8 cellular contexts compared by ENCODE assay signal in the genomic region with DNA sequence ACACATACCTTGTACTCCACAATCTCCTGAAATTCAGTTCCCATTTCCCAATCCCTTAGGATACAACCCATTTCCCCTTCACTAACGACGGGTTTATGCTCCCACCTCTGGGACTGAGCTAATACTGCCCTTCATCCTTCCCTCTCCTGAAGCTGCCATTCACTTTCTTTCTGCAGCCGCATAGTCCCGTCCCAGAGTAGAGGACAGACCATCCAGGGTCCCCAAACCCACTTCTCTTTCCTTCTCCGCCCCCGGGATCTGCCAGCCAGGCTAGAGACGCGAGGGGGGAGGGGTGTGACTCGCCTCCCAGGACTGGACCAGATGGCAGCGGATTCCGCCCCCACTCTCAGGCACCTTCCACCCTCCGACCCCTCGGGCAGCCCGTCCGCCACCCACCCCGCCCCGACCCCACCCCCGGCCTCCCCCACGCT. TPM values are rescaled to one million over a fixed set of nuclear protein-coding genes. Genes with fewer than 3 reads are reported as not detected.
DNase-seq lines count a peak whose midpoint lies in the region; ATAC-seq, FAIRE-seq and TF ChIP-seq lines count a peak whose summit lies in the region.

No MANE protein-coding gene starts in this region.

- no TSS peak for BruUV-seq in endothelial cell of umbilical vein (replicated peaks; lab: Mats Ljungman, UMichigan)

- no peak overlapping the region for H3K27ac ChIP-seq in CD4-positive, alpha-beta T cell (ENCODE audit: low read depth, low read length)
- H3K27ac ChIP-seq in MM.1S (ENCODE audit: low read length) (no peak overlapping the region), endothelial cell of umbilical vein (ENCODE audit: insufficient read depth, low read depth, low read length) (peak overlapping the region; percentile 32), mucosa of rectum (ENCODE audit: low read depth in 2 of 2, low read length in 2 of 2) (no peak overlapping the region)

- H4K20me1 ChIP-seq in MM.1S (ENCODE audit: insufficient read depth, low read length) (no peaks in the 10 kb centered on the region), endothelial cell of umbilical vein (replicated peaks; ENCODE audit: control insufficient read depth, extremely low read depth, insufficient read depth, low read length) (no peaks in the 10 kb centered on the region)

- H3K36me3 ChIP-seq in MM.1S (replicated peaks; ENCODE audit: insufficient read depth, low read length): no peaks in the 10 kb centered on the region; the same call in 1 of the 2 replicates
- no peaks in the 10 kb centered on the region for H3K36me3 ChIP-seq in endothelial cell of umbilical vein (ENCODE audit: control insufficient read depth in 2 of 2, extremely low read depth in 1 of 2, insufficient read depth in 2 of 2, low read length in 2 of 2)
- no peaks in the 10 kb centered on the region for H3K36me3 ChIP-seq in mucosa of rectum (ENCODE audit: control insufficient read depth in 2 of 2, insufficient read depth in 2 of 2, low read length in 2 of 2)

- ATAC-seq in CD4-positive, alpha-beta T cell (ENCODE audit: poor library complexity): peak; percentile 10
- ATAC-seq in GM21529 (IDR thresholded peaks at IDR 0.05; ENCODE audit: unreplicated experiment): peak; percentile 23
- peak; percentile 40 for ATAC-seq in stimulated activated naive CD8-positive, alpha-beta T cell treated with anti-CD3 and anti-CD28 coated beads, Interleukin-15, Interleukin-2, amounts not matched to agents 100 U/mL and 50 U/mL, for 24 hours

- no peaks in the 10 kb centered on the region for H3K9me1 ChIP-seq in endothelial cell of umbilical vein (replicated peaks; ENCODE audit: control insufficient read depth, extremely low read depth, insufficient read depth, low read length)

- no peaks in the 10 kb centered on the region for H3K27me3 Mint-ChIP-seq in CD4-positive, alpha-beta T cell
- no peaks in the 10 kb centered on the region for H3K27me3 Mint-ChIP-seq in activated CD4-positive, alpha-beta memory T cell treated with anti-CD3 and anti-CD28 coated beads for 36 hours

- H3K4me3 Mint-ChIP-seq in CD4-positive, alpha-beta T cell: peak overlapping the region; percentile 89
- peak overlapping the region; percentile 90 for H3K4me3 Mint-ChIP-seq in activated CD4-positive, alpha-beta memory T cell treated with anti-CD3 and anti-CD28 coated beads for 36 hours

- no peaks in the 10 kb centered on the region for H3K9me2 ChIP-seq in MM.1S (replicated peaks; ENCODE audit: insufficient read depth, low read length)

- DNase-seq in CD4-positive, alpha-beta T cell: peak in 4 of 10 experiments; percentile 0 to 34 (median 5)
- DNase-seq in MM.1S (no peak), endothelial cell of umbilical vein (ENCODE audit: low read depth, low spot score) (peak; percentile 43), NCI-H187 treated with DMSO at 0.1 percent for 48 hours (lab: John Stamatoyannopoulos, UW) (no peak)
- DNase-seq in activated CD4-positive, alpha-beta memory T cell treated with anti-CD3 and anti-CD28 coated beads for 36 hours: peak; percentile 55
- peak; percentile 57 for DNase-seq in stimulated activated naive CD8-positive, alpha-beta T cell treated with anti-CD3 and anti-CD28 coated beads, Interleukin-15, Interleukin-2, amounts not matched to agents 100 U/mL and 50 U/mL, for 24 hours

- H3K27me3 ChIP-seq in CD4-positive, alpha-beta T cell (ENCODE audit: control insufficient read depth, insufficient read depth, low read length): no peaks in the 10 kb centered on the region
- H3K27me3 ChIP-seq in MM.1S (replicated peaks; ENCODE audit: insufficient read depth, low read length) (no peaks in the 10 kb centered on the region), endothelial cell of umbilical vein (ENCODE audit: control insufficient read depth in 2 of 2, insufficient read depth in 2 of 2, low read length in 2 of 2) (no peaks in the 10 kb centered on the region), mucosa of rectum (ENCODE audit: control insufficient read depth in 2 of 2, insufficient read depth in 2 of 2, low read length in 2 of 2) (no peaks in the 10 kb centered on the region)

- dilution Hi-C loops in endothelial cell of umbilical vein (cut with MboI; ENCODE audit: extremely low pct_ligation_motif_present, low sequenced_read_pairs): no loop called here

- peaks cover 16% of the 10 kb centered on the region for H3K36me3 Mint-ChIP-seq in CD4-positive, alpha-beta T cell (ENCODE audit: low read depth)
- no peaks in the 10 kb centered on the region for H3K36me3 Mint-ChIP-seq in activated CD4-positive, alpha-beta memory T cell treated with anti-CD3 and anti-CD28 coated beads for 36 hours

- H3K9ac ChIP-seq in MM.1S (ENCODE audit: low read length) (peak overlapping the region; percentile 12; the same call in 1 of the 2 replicates), endothelial cell of umbilical vein (replicated peaks; ENCODE audit: extremely low read depth, insufficient read depth, low read length) (peak overlapping the region; percentile 61), mucosa of rectum (ENCODE audit: low read depth in 1 of 2, low read length in 2 of 2) (peak overlapping the region; percentile 63 to 81)

- no peaks in the 10 kb centered on the region for H3K9me3 Mint-ChIP-seq in CD4-positive, alpha-beta T cell
- no peaks in the 10 kb centered on the region for H3K9me3 Mint-ChIP-seq in activated CD4-positive, alpha-beta memory T cell treated with anti-CD3 and anti-CD28 coated beads for 36 hours

- intact Hi-C loops in CD4-positive, alpha-beta T cell (cut with DNase I, micrococcal nuclease): loop anchor here in 1 of 2 experiments (1.0 to 5.0 kb wide), 2 partner anchors 66 to 101 kb away; no protein-coding TSS in a partner anchor
- intact Hi-C loops in activated CD4-positive, alpha-beta memory T cell treated with anti-CD3 and anti-CD28 coated beads for 36 hours (cut with micrococcal nuclease): loop anchor here (1.0 to 2.0 kb wide), 9 partner anchors 14 to 194 kb away; partner anchors contain the start of genes AXDND1, SOAT1 and TOR3A
- intact Hi-C loops in endothelial cell of umbilical vein (cut with micrococcal nuclease): loop anchor here (2.0 kb wide), 1 partner anchor 64 kb away; the partner anchor contains the start of gene SOAT1

- H3K9me3 ChIP-seq in CD4-positive, alpha-beta T cell (ENCODE audit: control insufficient read depth, low read length): no peaks in the 10 kb centered on the region
- H3K9me3 ChIP-seq in MM.1S (replicated peaks; ENCODE audit: insufficient read depth, low read length) (no peaks in the 10 kb centered on the region), endothelial cell of umbilical vein (replicated peaks; ENCODE audit: control insufficient read depth, insufficient read depth, low read length) (no peaks in the 10 kb centered on the region), mucosa of rectum (ENCODE audit: control insufficient read depth in 2 of 2, low read length in 2 of 2) (no peaks in the 10 kb centered on the region)

- no peak for FAIRE-seq in endothelial cell of umbilical vein (lab: Jason Lieb, UNC)

- no peak for TF ChIP-seq CTCF in CD4-positive, alpha-beta T cell (IDR thresholded peaks at IDR 0.05)
- no peak for TF ChIP-seq CTCF in MM.1S (IDR thresholded peaks at IDR 0.05; ENCODE audit: low read length)
- TF ChIP-seq CTCF in endothelial cell of umbilical vein (IDR thresholded peaks at IDR 0.05; ENCODE audit: extremely low read depth in 1 of 2, insufficient read depth in 1 of 2, low read depth in 1 of 2, low read length in 2 of 2): no peak

- H3K4me2 ChIP-seq in MM.1S (ENCODE audit: low read depth, low read length): peak overlapping the region; percentile 62
- H3K4me2 ChIP-seq in endothelial cell of umbilical vein (ENCODE audit: insufficient read depth, low read length): peak overlapping the region; percentile 93

- peaks cover 35% of the 10 kb centered on the region for H3K4me1 Mint-ChIP-seq in CD4-positive, alpha-beta T cell (ENCODE audit: low read depth)
- H3K4me1 Mint-ChIP-seq in activated CD4-positive, alpha-beta memory T cell treated with anti-CD3 and anti-CD28 coated beads for 36 hours (ENCODE audit: low read depth): peaks cover 34% of the 10 kb centered on the region

- H3F3A ChIP-seq in MM.1S (ENCODE audit: insufficient read depth, low read length): peaks cover 11% of the 10 kb centered on the region; the same call in 1 of the 2 replicates

- H3K27ac Mint-ChIP-seq in CD4-positive, alpha-beta T cell: peak overlapping the region; percentile 82
- peak overlapping the region; percentile 73 for H3K27ac Mint-ChIP-seq in activated CD4-positive, alpha-beta memory T cell treated with anti-CD3 and anti-CD28 coated beads for 36 hours

- CTCF ChIA-PET in CD4-positive, alpha-beta T cell (lab: Charles Lee): no interaction called here
- CTCF ChIA-PET in activated CD4-positive, alpha-beta memory T cell treated with anti-CD3 and anti-CD28 coated beads for 36 hours (lab: Charles Lee): no interaction called here
- CTCF ChIA-PET in endothelial cell of umbilical vein (lab: Charles Lee): no interaction called here

- H2AFZ ChIP-seq in MM.1S (ENCODE audit: low read length) (0 out of 2 replicates have a peak overlapping the region, but pooled peaks have one; percentile 3), endothelial cell of umbilical vein (ENCODE audit: low read depth, low read length) (peak overlapping the region; percentile 32)

- H3K79me2 ChIP-seq in MM.1S (ENCODE audit: low read length) (peaks cover 53% of the 10 kb centered on the region), endothelial cell of umbilical vein (ENCODE audit: control insufficient read depth, insufficient read depth, low read length) (peaks cover 44% of the 10 kb centered on the region)

- H3K4me3 ChIP-seq in MM.1S (ENCODE audit: low read length) (peak overlapping the region; percentile 87), endothelial cell of umbilical vein (replicated peaks in 1 of 3; ENCODE audit: insufficient read depth in 1 of 3, low read depth in 1 of 3, low read length in 3 of 3) (peak overlapping the region; percentile 62 to 83 (median 64)), mucosa of rectum (ENCODE audit: low read length in 2 of 2) (peak overlapping the region; percentile 78 to 79)

- POLR2A ChIA-PET in CD4-positive, alpha-beta T cell (lab: Charles Lee): interaction anchor here (0.5 to 1.0 kb wide), 2 partner anchors 46 to 65 kb away, joined by 3 to 4 read pairs; partner anchors contain the start of gene SOAT1
- POLR2A ChIA-PET in activated CD4-positive, alpha-beta memory T cell treated with anti-CD3 and anti-CD28 coated beads for 36 hours (lab: Charles Lee): interaction anchor here (1.0 to 2.1 kb wide), 2 partner anchors 65 to 97 kb away, joined by 3 to 5 read pairs; partner anchors contain the start of gene SOAT1
- POLR2A ChIA-PET in endothelial cell of umbilical vein (lab: Charles Lee): no interaction called here

- no peak for TF ChIP-seq POLR2A in endothelial cell of umbilical vein (IDR thresholded peaks at IDR 0.05; ENCODE audit: low read depth, low read length)

- H3K4me1 ChIP-seq in MM.1S (ENCODE audit: low read length): peaks cover 12% of the 10 kb centered on the region
- H3K4me1 ChIP-seq in endothelial cell of umbilical vein (ENCODE audit: control insufficient read depth, extremely low read depth, insufficient read depth, low read length): peaks cover 22% of the 10 kb centered on the region
- H3K4me1 ChIP-seq in mucosa of rectum (ENCODE audit: control insufficient read depth in 2 of 2, insufficient read depth in 2 of 2, low read length in 2 of 2): peaks cover 24% of the 10 kb centered on the region in 2 donors

RNA-seq across cellular contexts. Expression of gene ABL2, which starts 0.7 kb away (rescaled TPM):
- total RNA-seq in CD4-positive, alpha-beta T cell: 10 to 100 TPM; 15.8 to 16.4 TPM
- 1 to 10 TPM; 8.8 to 9.1 TPM for total RNA-seq in activated CD4-positive, alpha-beta memory T cell treated with anti-CD3 and anti-CD28 coated beads for 36 hours
- total RNA-seq in endothelial cell of umbilical vein: 158 and 165 TPM in 2 replicates
- 37.0 and 41.8 TPM in 2 replicates for polyA plus RNA-seq in endothelial cell of umbilical vein
- polyA plus RNA-seq in endothelial cell of umbilical vein (2011; cell fraction: cytosol; rRNA removed): 27.4 and 30.0 TPM in 2 replicates
- polyA plus RNA-seq in endothelial cell of umbilical vein (2011; cell fraction: nucleus; rRNA removed): 148 TPM in 2 replicates
- 58.6 and 81.4 TPM in 2 replicates for polyA plus RNA-seq in endothelial cell of umbilical vein (2012)
- polyA minus RNA-seq in endothelial cell of umbilical vein: 605 and 633 TPM in 2 replicates
- polyA minus RNA-seq in endothelial cell of umbilical vein (2011; cell fraction: cytosol; rRNA and poly(A)+ RNA removed): 29.0 TPM
- 622 and 856 TPM in 2 replicates for polyA minus RNA-seq in endothelial cell of umbilical vein (2011; cell fraction: nucleus; rRNA and poly(A)+ RNA removed)

Comparison
In these comparisons a context has a peak if more than half of its experiments do, and no peak if none do; other contexts are left out.
1. DNase-seq: peak in activated CD4-positive, alpha-beta memory T cell treated with anti-CD3 and anti-CD28 coated beads for 36 hours (single experiment), endothelial cell of umbilical vein (single experiment) and stimulated activated naive CD8-positive, alpha-beta T cell treated with anti-CD3 and anti-CD28 coated beads, Interleukin-15, Interleukin-2, amounts not matched to agents 100 U/mL and 50 U/mL, for 24 hours (single experiment); none in MM.1S (single experiment) and NCI-H187 treated with DMSO at 0.1 percent for 48 hours (single experiment).
2. H3K9ac ChIP-seq: peak in every context shown above with its lines; median percentile 72 in mucosa of rectum; 61 in endothelial cell of umbilical vein; 12 in MM.1S.
3. Peak in every context shown above with its lines, with median percentiles within 50 percentile points of each other: ATAC-seq and H3K4me3 ChIP-seq.